2 cellular contexts compared by ENCODE assay signal in genomic region chr17:66129759-66130158, GRCh38.
TF ChIP-seq lines count a peak whose summit lies in the region.

No MANE protein-coding gene starts in this region.

TF ChIP-seq in HepG2, 621 proteins besides CTCF, POLR2A, EP300 and RAD21 (continued from another document):
- TF ChIP-seq TFE3 (CRISPR knock-in tag; IDR thresholded peaks at IDR 0.05) (no peak), HNRNPK (IDR thresholded peaks at IDR 0.05; ENCODE audit: low read depth, low read length, poor library complexity, severe bottlenecking) (peak; percentile 84), CC2D1A (CRISPR knock-in tag; IDR thresholded peaks at IDR 0.05) (no peak), ZNF460 (CRISPR knock-in tag; IDR thresholded peaks at IDR 0.05; ENCODE audit: borderline replicate concordance) (no peak), ZNF292 (CRISPR knock-in tag; IDR thresholded peaks at IDR 0.05; ENCODE audit: borderline replicate concordance, low read depth) (no peak), SRSF9 (IDR thresholded peaks at IDR 0.05; ENCODE audit: borderline replicate concordance, insufficient read depth, low read depth, low read length, poor library complexity, severe bottlenecking) (peak; percentile 27), NFE2L1 (CRISPR knock-in tag; IDR thresholded peaks at IDR 0.05; ENCODE audit: borderline replicate concordance) (no peak)

TF ChIP-seq in K562, 482 proteins besides CTCF, POLR2A, EP300 and RAD21 (continued from another document):
- no peak for TF ChIP-seq MLLT1 (IDR thresholded peaks at IDR 0.05)
